ENCODE assay signal across 8 cellular contexts in genomic region chr13:28693605-28694472, GRCh38. TPM values are rescaled to one million over a fixed set of nuclear protein-coding genes. Genes with fewer than 3 reads are reported as not detected.
DNase-seq lines count a peak whose midpoint lies in the region; ATAC-seq and TF ChIP-seq lines count a peak whose summit lies in the region.
"Not testable (repeated sequence)": the region's sequence is repeated elsewhere in the genome, so short reads cannot be mapped to it uniquely, and the experiment has no call there.

No MANE protein-coding gene starts in this region.

- not testable (repeated sequence) for H3K4me1 ChIP-seq in iPS-20b (ENCODE audit: insufficient read depth, low read length); upper lobe of right lung

- H3K27me3 ChIP-seq in iPS-20b (ENCODE audit: insufficient read depth, low read length); upper lobe of right lung: not testable (repeated sequence)

- not testable (repeated sequence) for H3K9me3 ChIP-seq in iPS-20b (ENCODE audit: insufficient read depth, low read depth, low read length); upper lobe of right lung

- ATAC-seq in upper lobe of right lung, result peak; percentile 62

- H3K4me3 ChIP-seq in iPS-20b (ENCODE audit: low read length), result peak overlapping the region; percentile 59
- H3K4me3 ChIP-seq in upper lobe of right lung, result not testable (repeated sequence)

- not testable (repeated sequence) for H3K27ac ChIP-seq in iPS-20b (ENCODE audit: low read length); upper lobe of right lung

- intact Hi-C loops in upper lobe of right lung (cut with DNase I), result not testable (repeated sequence)

- DNase-seq in EH (ENCODE audit: low read depth), result peak; percentile 83
- peak; percentile 23 for DNase-seq in HuH-7.5 (ENCODE audit: low spot score)
- peak; percentile 42 for DNase-seq in NCI-H82 (lab: John Stamatoyannopoulos, UW)
- DNase-seq in amniotic epithelial cell (ENCODE audit: low read depth), result peak; percentile 87
- peak; percentile 18 for DNase-seq in fibroblast of gingiva (ENCODE audit: low read depth)
- peak; percentile 76 for DNase-seq in myocyte (ENCODE audit: low read depth)
- not testable (repeated sequence) for DNase-seq in upper lobe of right lung

- not testable (repeated sequence) for TF ChIP-seq CTCF in upper lobe of right lung (IDR thresholded peaks at IDR 0.05)

- H3K36me3 ChIP-seq in iPS-20b (ENCODE audit: insufficient read depth, low read depth, low read length); upper lobe of right lung: not testable (repeated sequence)

- peak overlapping the region; percentile 72 for H3K9ac ChIP-seq in iPS-20b (ENCODE audit: low read depth, low read length)

RNA-seq across cellular contexts. Expression of gene SLC46A3, which starts 24.9 kb away (rescaled TPM):
- total RNA-seq in myocyte (18.4 and 20.4 TPM in 2 replicates), upper lobe of right lung (20.2 TPM)
- polyA plus RNA-seq in myocyte (2012), result 26.4 TPM

RNA-seq across cellular contexts. Expression of gene POMP, which starts 34.9 kb away (rescaled TPM):
- total RNA-seq in myocyte (90.0 and 152 TPM in 2 replicates), upper lobe of right lung (56.5 TPM)
- 124 TPM for polyA plus RNA-seq in myocyte (2012)
